12 cellular contexts compared by ENCODE assay signal in genomic region chr6:37456816-37457560, GRCh38. TPM values are rescaled to one million over a fixed set of nuclear protein-coding genes. Genes with fewer than 3 reads are reported as not detected.
A peak's percentile ranks its signal among the peaks of the same experiment; 100 is the strongest.
DNase-seq lines count a peak whose midpoint lies in the region; ATAC-seq lines count a peak whose summit lies in the region.
"Had no signal": no experiment of that assay in that cellular context is flagged by ENCODE, and none has a peak within 500 bp of the region (broad histone marks: within the 10 kb centered on the region; RNA-seq: fewer than 3 reads in every experiment).

No MANE protein-coding gene starts in this region.

- no peak overlapping the region for H3K4me3 Mint-ChIP-seq in activated T-cell treated with anti-CD3 and anti-CD28 coated beads, Interleukin-2, amount 50 U/mL, for 24 hours
- no peak overlapping the region for H3K4me3 Mint-ChIP-seq in activated T-helper 17 cell treated with anti-CD3 and anti-CD28 coated beads, Interleukin-2, amount 50 U/mL, for 72 hours

- H3K4me3 ChIP-seq in skeletal muscle satellite cell (ENCODE audit: low read length): peak overlapping the region; percentile 12

- peak overlapping the region; percentile 35 for H3K27ac Mint-ChIP-seq in activated T-cell treated with anti-CD3 and anti-CD28 coated beads, Interleukin-2, amount 50 U/mL, for 24 hours
- peak overlapping the region; percentile 48 for H3K27ac Mint-ChIP-seq in activated T-helper 17 cell treated with anti-CD3 and anti-CD28 coated beads, Interleukin-2, amount 50 U/mL, for 72 hours

- ATAC-seq in activated T-helper 17 cell treated with anti-CD3 and anti-CD28 coated beads, Interleukin-2, amount 50 U/mL, for 72 hours (replicated peaks): no peak
- ATAC-seq in sciatic nerve: no peak

- H3K4me1 ChIP-seq in skeletal muscle satellite cell (ENCODE audit: control insufficient read depth, insufficient read depth, low read length): peaks cover 40% of the 10 kb centered on the region

- H3K36me3 ChIP-seq in skeletal muscle satellite cell (ENCODE audit: insufficient read depth, low read length): peaks cover 63% of the 10 kb centered on the region

- H3K9me3 ChIP-seq in skeletal muscle satellite cell (replicated peaks; ENCODE audit: low read length): no peaks in the 10 kb centered on the region

- peak overlapping the region; percentile 74 for H3K9ac ChIP-seq in skeletal muscle satellite cell (ENCODE audit: low read depth, low read length)

- no peak for DNase-seq in activated T-cell treated with anti-CD3 and anti-CD28 coated beads, Interleukin-2, amount 50 U/mL, for 24 hours
- no peak for DNase-seq in activated T-cell treated with anti-CD3 and anti-CD28 coated beads for 4 hours
- peak; percentile 90 for DNase-seq in fibroblast of the conjunctiva (ENCODE audit: low read depth)
- DNase-seq in sciatic nerve (ENCODE audit: low spot score): no peak
- no peak for DNase-seq in NCI-H748 treated with DMSO at 0.1 percent for 48 hours (lab: John Stamatoyannopoulos, UW)
- DNase-seq in activated effector memory CD4-positive, alpha-beta T cell treated with Interleukin-2 at 50 U/mL for 16 hours: no peak
- DNase-seq: 8988T, cortex of kidney, GDM1, NCI-H187 had no signal

- no peaks in the 10 kb centered on the region for H3K27me3 Mint-ChIP-seq in activated T-cell treated with anti-CD3 and anti-CD28 coated beads, Interleukin-2, amount 50 U/mL, for 24 hours
- H3K27me3 Mint-ChIP-seq in activated T-helper 17 cell treated with anti-CD3 and anti-CD28 coated beads, Interleukin-2, amount 50 U/mL, for 72 hours: no peaks in the 10 kb centered on the region

- peaks cover 99% of the 10 kb centered on the region for H3K36me3 Mint-ChIP-seq in activated T-cell treated with anti-CD3 and anti-CD28 coated beads, Interleukin-2, amount 50 U/mL, for 24 hours (ENCODE audit: low read depth)
- peaks cover 97% of the 10 kb centered on the region for H3K36me3 Mint-ChIP-seq in activated T-helper 17 cell treated with anti-CD3 and anti-CD28 coated beads, Interleukin-2, amount 50 U/mL, for 72 hours (ENCODE audit: low read depth)

- H3K27me3 ChIP-seq in skeletal muscle satellite cell (ENCODE audit: control insufficient read depth, insufficient read depth, low read length): no peaks in the 10 kb centered on the region

- peaks cover 12% of the 10 kb centered on the region for H3K4me1 Mint-ChIP-seq in activated T-cell treated with anti-CD3 and anti-CD28 coated beads, Interleukin-2, amount 50 U/mL, for 24 hours (ENCODE audit: low read depth)
- H3K4me1 Mint-ChIP-seq in activated T-helper 17 cell treated with anti-CD3 and anti-CD28 coated beads, Interleukin-2, amount 50 U/mL, for 72 hours: peaks cover 21% of the 10 kb centered on the region

- intact Hi-C loops in sciatic nerve (cut with DNase I): no loop called here

- peak overlapping the region; percentile 23 for H3K4me2 ChIP-seq in skeletal muscle satellite cell (ENCODE audit: low read length)

- H3K9me3 Mint-ChIP-seq in activated T-cell treated with anti-CD3 and anti-CD28 coated beads, Interleukin-2, amount 50 U/mL, for 24 hours: no peaks in the 10 kb centered on the region
- no peaks in the 10 kb centered on the region for H3K9me3 Mint-ChIP-seq in activated T-helper 17 cell treated with anti-CD3 and anti-CD28 coated beads, Interleukin-2, amount 50 U/mL, for 72 hours

RNA-seq across cellular contexts. Expression of gene CMTR1, which starts 24.0 kb away (rescaled TPM):
- 10 to 100 TPM; 37.8 to 51.8 TPM for total RNA-seq in activated T-helper 17 cell treated with anti-CD3 and anti-CD28 coated beads, Interleukin-2, amount 50 U/mL, for 72 hours
- 27.1 and 30.9 TPM in 2 replicates for total RNA-seq in skeletal muscle satellite cell (2012; rRNA removed)
- total RNA-seq in sciatic nerve: 39.3 TPM

RNA-seq across cellular contexts. Expression of gene CCDC167, which starts 42.7 kb away (rescaled TPM):
- total RNA-seq in activated T-helper 17 cell treated with anti-CD3 and anti-CD28 coated beads, Interleukin-2, amount 50 U/mL, for 72 hours: 10 to 100 TPM; 39.2 to 78.5 TPM
- 31.5 and 32.7 TPM in 2 replicates for total RNA-seq in skeletal muscle satellite cell (2012; rRNA removed)
- 10.4 TPM for total RNA-seq in sciatic nerve
